ENCODE assay signal across 1 cellular context in the genomic region with DNA sequence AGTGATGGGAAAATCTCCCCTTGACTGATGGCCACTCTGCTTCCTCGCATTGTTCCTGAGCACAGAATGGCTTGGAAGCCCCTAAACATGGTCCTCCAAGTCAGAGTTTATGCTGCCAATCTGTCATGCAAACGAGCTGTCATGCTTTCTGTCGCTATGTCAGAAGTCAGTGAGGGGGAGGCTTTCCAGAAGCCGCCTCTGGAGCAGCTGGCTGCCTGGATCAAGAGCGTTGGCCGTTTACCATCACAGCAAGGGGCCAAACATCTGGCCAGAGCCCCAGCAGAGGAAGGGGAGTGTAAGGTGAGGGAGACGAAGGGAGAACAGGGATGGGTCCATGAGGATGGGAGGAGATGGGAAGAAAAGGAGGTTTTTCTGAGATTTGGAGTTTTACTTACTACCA.
TF ChIP-seq lines count a peak whose summit lies in the region.

No MANE protein-coding gene starts in this region.

TF ChIP-seq in IMR-90, 13 proteins besides CTCF, POLR2A, EP300 and RAD21 (continued from another document):
- TF ChIP-seq ELK1 (IDR thresholded peaks at IDR 0.05; ENCODE audit: borderline replicate concordance, low read depth, low read length) = no peak
- TF ChIP-seq BHLHE40 (IDR thresholded peaks at IDR 0.05; ENCODE audit: low read depth, low read length) = no peak
- no peak for TF ChIP-seq MAZ (IDR thresholded peaks at IDR 0.05; ENCODE audit: borderline replicate concordance, low read depth, low read length)
- no peak for TF ChIP-seq USF2 (IDR thresholded peaks at IDR 0.05; ENCODE audit: low read depth, low read length)
TF ChIP-seq in IMR-90: peak in this region for 0.
